ENCODE assay signal across 8 cellular contexts in genomic region chr2:105803337-105803736, GRCh38. TPM values are rescaled to one million over a fixed set of nuclear protein-coding genes. Genes with fewer than 3 reads are reported as not detected.
DNase-seq lines count a peak whose midpoint lies in the region; ATAC-seq and TF ChIP-seq lines count a peak whose summit lies in the region.
"Had no signal": no experiment of that assay in that cellular context is flagged by ENCODE, and none has a peak within 500 bp of the region (broad histone marks: within the 10 kb centered on the region; RNA-seq: fewer than 3 reads in every experiment).

No MANE protein-coding gene starts in this region.

- peak overlapping the region in 4 of 5 donors; percentile 1 to 59 (median 24) for H3K4me3 Mint-ChIP-seq in immature natural killer cell

- DNase-seq in NCI-H69 (lab: John Stamatoyannopoulos, UW) = peak; percentile 8
- no peak for DNase-seq in immature natural killer cell
- DNase-seq in upper lobe of right lung = no peak
- no peak for DNase-seq in ureter (ENCODE audit: low spot score)
- DNase-seq in NK-92 treated with Interleukin-12 subunit alpha and Interleukin-12 subunit beta, amount 100 ng/mL, for 24 hours (lab: John Stamatoyannopoulos, UW) = no peak
- DNase-seq: EL had no signal

- no peaks in the 10 kb centered on the region for H3K9me3 ChIP-seq in upper lobe of right lung

- no peaks in the 10 kb centered on the region for H3K36me3 ChIP-seq in upper lobe of right lung

- peaks cover 0 to 13% (median 7%) of the 10 kb centered on the region in 3 donors for H3K36me3 Mint-ChIP-seq in immature natural killer cell

- H3K27me3 ChIP-seq in upper lobe of right lung = no peaks in the 10 kb centered on the region

- no peak overlapping the region for H3K27ac ChIP-seq in upper lobe of right lung

- peaks cover 0 to 7% (median 4%) of the 10 kb centered on the region in 3 donors for H3K27me3 Mint-ChIP-seq in immature natural killer cell (ENCODE audit: low read depth in 3 of 3)

- no peak overlapping the region for H3K4me3 ChIP-seq in upper lobe of right lung

- intact Hi-C loops in upper lobe of right lung (cut with DNase I) = no loop called here

- peaks cover 83 to 87% of the 10 kb centered on the region in 2 donors for H3K4me1 Mint-ChIP-seq in immature natural killer cell

- H3K27ac Mint-ChIP-seq in immature natural killer cell = peak overlapping the region; percentile 47 to 98 (median 82)

- H3K4me1 ChIP-seq in upper lobe of right lung = peaks cover 36% of the 10 kb centered on the region

- no peaks in the 10 kb centered on the region for H3K9me3 Mint-ChIP-seq in immature natural killer cell

- TF ChIP-seq CTCF in upper lobe of right lung (IDR thresholded peaks at IDR 0.05) = no peak

- ATAC-seq in GM18498 (IDR thresholded peaks at IDR 0.05; ENCODE audit: unreplicated experiment) = peak; percentile 62
- ATAC-seq in GM19324 (IDR thresholded peaks at IDR 0.05; ENCODE audit: low FRiP score, unreplicated experiment) = peak; percentile 35
- ATAC-seq in upper lobe of right lung = no peak

RNA-seq across cellular contexts. Expression of gene NCK2, which starts 58.6 kb away (rescaled TPM):
- polyA plus RNA-seq in immature natural killer cell = 10 to 100 TPM; 10.7 to 22.1 (median 16.2) TPM
- 49.7 TPM for total RNA-seq in upper lobe of right lung
- total RNA-seq in ureter = 40.9 TPM
